10 cellular contexts compared by ENCODE assay signal in genomic region chr2:218221015-218221414, GRCh38. TPM values are rescaled to one million over a fixed set of nuclear protein-coding genes. Genes with fewer than 3 reads are reported as not detected.
DNase-seq lines count a peak whose midpoint lies in the region; TF ChIP-seq lines count a peak whose summit lies in the region.
"Had no signal": no experiment of that assay in that cellular context is flagged by ENCODE, and none has a peak within 500 bp of the region (broad histone marks: within the 10 kb centered on the region; RNA-seq: fewer than 3 reads in every experiment).

No MANE protein-coding gene starts in this region.

- peaks cover 0 to 4% of the 10 kb centered on the region in 2 donors for H3K4me1 ChIP-seq in breast epithelium
- H3K4me1 ChIP-seq in esophagus squamous epithelium: peaks cover 36 to 88% (median 68%) of the 10 kb centered on the region in 3 donors
- H3K4me1 ChIP-seq in subcutaneous abdominal adipose tissue (ENCODE audit: control insufficient read depth in 5 of 5, insufficient read depth in 5 of 5, low read length in 5 of 5): peaks cover 15 to 70% (median 66%) of the 10 kb centered on the region in 5 donors

- DNase-seq in MCF 10A (ENCODE audit: unreplicated experiment): no peak
- no peak for DNase-seq in breast epithelium (ENCODE audit: low spot score in 2 of 2)
- no peak for DNase-seq in esophagus squamous epithelium (lab: John Stamatoyannopoulos, UW)
- DNase-seq in erythroblast (lab: John Stamatoyannopoulos, UW): no peak
- DNase-seq in NCI-H226: no peak
- no peak for DNase-seq in cortex of kidney (lab: John Stamatoyannopoulos, UW)

- no peaks in the 10 kb centered on the region for H3K27me3 Mint-ChIP-seq in MCF 10A (ENCODE audit: insufficient read depth, unreplicated experiment)

- TF ChIP-seq POLR2A in breast epithelium (IDR thresholded peaks at IDR 0.05): no peak
- no peak for TF ChIP-seq POLR2A in esophagus squamous epithelium (IDR thresholded peaks at IDR 0.05)
- no peak for TF ChIP-seq POLR2A in erythroblast (IDR thresholded peaks at IDR 0.05; ENCODE audit: low read length)

- peak overlapping the region; percentile 99 for H3K27ac Mint-ChIP-seq in MCF 10A (ENCODE audit: low read depth, unreplicated experiment)

- H3K4me2 ChIP-seq in SU-DHL-6 (ENCODE audit: low read depth, low read length, poor library complexity, severe bottlenecking): peak overlapping the region; percentile 97

- H3K79me2 ChIP-seq in SU-DHL-6 (ENCODE audit: insufficient read depth, low read length): peaks cover 88% of the 10 kb centered on the region

- no peaks in the 10 kb centered on the region for H3K9me3 Mint-ChIP-seq in MCF 10A (ENCODE audit: unreplicated experiment)

- H3K27me3 ChIP-seq in breast epithelium (no peaks in the 10 kb centered on the region), SU-DHL-6 (ENCODE audit: low read length) (no peaks in the 10 kb centered on the region), esophagus squamous epithelium (no peaks in the 10 kb centered on the region), subcutaneous abdominal adipose tissue (ENCODE audit: control insufficient read depth in 5 of 5, insufficient read depth in 4 of 5, low read length in 5 of 5) (no peaks in the 10 kb centered on the region)
- H3K27me3 ChIP-seq: dorsolateral prefrontal cortex had no signal

- CTCF ChIA-PET in MCF 10A (lab: Yijun Ruan, JAX): interaction anchor here (0.6 to 3.0 kb wide), 3 partner anchors 8 to 487 kb away, joined by 3 to 15 read pairs (median 4); no protein-coding TSS in a partner anchor

- intact Hi-C loops in MCF 10A (cut with micrococcal nuclease) (no loop called here), breast epithelium (cut with DNase I; ENCODE audit: low total_unique reads) (no loop called here), esophagus squamous epithelium (cut with DNase I) (no loop called here)

- peaks cover 24% of the 10 kb centered on the region for H3F3A ChIP-seq in SU-DHL-6 (ENCODE audit: insufficient read depth)

- H3K9me3 ChIP-seq in breast epithelium (no peaks in the 10 kb centered on the region), SU-DHL-6 (ENCODE audit: insufficient read depth, low read length) (no peaks in the 10 kb centered on the region), esophagus squamous epithelium (no peaks in the 10 kb centered on the region), subcutaneous abdominal adipose tissue (ENCODE audit: control insufficient read depth in 5 of 5, low read length in 5 of 5) (no peaks in the 10 kb centered on the region)

- H3K4me1 Mint-ChIP-seq in MCF 10A (ENCODE audit: insufficient read depth, unreplicated experiment): peaks cover 63% of the 10 kb centered on the region

- no TSS peak for BruUV-seq in MCF 10A (replicated peaks; lab: Mats Ljungman, UMichigan)

- no peaks in the 10 kb centered on the region for H3K9me2 ChIP-seq in SU-DHL-6 (replicated peaks; ENCODE audit: insufficient read depth, low read length)

- 27 to 34% methylated on average over 5 of the region's 5 CpGs for WGBS in esophagus squamous epithelium, 2 donors

- H3K36me3 ChIP-seq in breast epithelium (no peaks in the 10 kb centered on the region), SU-DHL-6 (ENCODE audit: low read length) (peaks cover 38% of the 10 kb centered on the region; the same call in 1 of the 2 replicates), esophagus squamous epithelium (peaks cover 0 to 44% (median 9%) of the 10 kb centered on the region in 3 donors), subcutaneous abdominal adipose tissue (ENCODE audit: control insufficient read depth in 5 of 5, insufficient read depth in 5 of 5, low read length in 5 of 5) (peaks cover 13 to 22% (median 17%) of the 10 kb centered on the region in 5 donors)

- peak overlapping the region; percentile 37 for H3K4me3 Mint-ChIP-seq in MCF 10A (ENCODE audit: unreplicated experiment)

- H3K27ac ChIP-seq in breast epithelium: no peak overlapping the region
- no peak overlapping the region for H3K27ac ChIP-seq in SU-DHL-6 (ENCODE audit: low read depth, low read length)
- peak overlapping the region in 3 of 4 donors; percentile 25 to 100 (median 99) for H3K27ac ChIP-seq in esophagus squamous epithelium
- peak overlapping the region; percentile 25 for H3K27ac ChIP-seq in subcutaneous abdominal adipose tissue (ENCODE audit: low read depth, low read length)

- peaks cover 53% of the 10 kb centered on the region for H4K20me1 ChIP-seq in SU-DHL-6 (ENCODE audit: low read depth, low read length)

- H3K9ac ChIP-seq in SU-DHL-6 (ENCODE audit: low read length) (peak overlapping the region; percentile 99; the same call in 1 of the 2 replicates), subcutaneous abdominal adipose tissue (ENCODE audit: low read length in 5 of 5) (peak overlapping the region in 2 of 5 donors; percentile 11 to 41)

- H3K36me3 Mint-ChIP-seq in MCF 10A (ENCODE audit: insufficient read depth, unreplicated experiment): peaks cover 57% of the 10 kb centered on the region

- POLR2A ChIA-PET in MCF 10A (lab: Yijun Ruan, JAX): interaction anchor here (0.9 to 7.8 kb wide), 5 partner anchors 7 to 65 kb away, joined by 3 to 171 read pairs (median 11); partner anchors contain the start of genes AAMP and PNKD

- H2AFZ ChIP-seq in SU-DHL-6 (ENCODE audit: low read depth, low read length, severe bottlenecking): no peak overlapping the region

- TF ChIP-seq CTCF in MCF 10A (IDR thresholded peaks at IDR 0.05; ENCODE audit: unreplicated experiment) (no peak), breast epithelium (IDR thresholded peaks at IDR 0.05) (no peak), SU-DHL-6 (IDR thresholded peaks at IDR 0.05; ENCODE audit: insufficient read depth, low read length, poor library complexity, severe bottlenecking) (no peak), esophagus squamous epithelium (IDR thresholded peaks at IDR 0.05) (no peak)

- no peak overlapping the region for H3K4me3 ChIP-seq in breast epithelium
- no peak overlapping the region for H3K4me3 ChIP-seq in SU-DHL-6 (ENCODE audit: insufficient read depth, low read length, poor library complexity, severe bottlenecking)
- H3K4me3 ChIP-seq in esophagus squamous epithelium: no peak overlapping the region
- peak overlapping the region in 1 of 5 donors; percentile 5 for H3K4me3 ChIP-seq in subcutaneous abdominal adipose tissue (ENCODE audit: low read depth in 1 of 5, low read length in 5 of 5)

RNA-seq across cellular contexts. Expression of gene ARPC2, which starts 4.0 kb away (rescaled TPM):
- total RNA-seq in MCF 10A (2022) (196 and 284 TPM in 2 replicates), breast epithelium (100 to 1,000 TPM; 212 to 336 (median 248) TPM), esophagus squamous epithelium (100 to 1,000 TPM; 465 to 690 (median 542) TPM)

RNA-seq across cellular contexts. Expression of gene GPBAR1, which starts 39.8 kb away (rescaled TPM):
- 0.16 TPM in 1 of 2 replicates, not detected in the other for total RNA-seq in MCF 10A (2022)
- 10 to 100 TPM in 1 of 3 donors, 1 to 10 TPM in 2; 5.2 to 22.2 (median 8.5) TPM for total RNA-seq in breast epithelium
- total RNA-seq in esophagus squamous epithelium: 1 to 10 TPM in 1 of 4 donors, under 1 TPM in 2, not detected in 1; 0.26 to 1.3 (median 0.31) TPM

RNA-seq across cellular contexts. Expression of gene AAMP, which starts 48.9 kb away (rescaled TPM):
- total RNA-seq in MCF 10A (2022) (95.7 and 98.7 TPM in 2 replicates), breast epithelium (100 to 1,000 TPM; 150 to 164 (median 151) TPM), esophagus squamous epithelium (100 to 1,000 TPM in 3 of 4 donors, 10 to 100 TPM in 1; 97.9 to 136 (median 118) TPM)

RNA-seq across cellular contexts. Expression of gene PNKD, which starts 49.3 kb away (rescaled TPM):
- total RNA-seq in MCF 10A (2022): 13.0 and 23.1 TPM in 2 replicates
- 10 to 100 TPM; 30.2 to 48.3 (median 35.6) TPM for total RNA-seq in breast epithelium
- total RNA-seq in esophagus squamous epithelium: 10 to 100 TPM; 19.7 to 34.3 (median 28.0) TPM

RNA-seq across cellular contexts. Expression of gene CXCR1, which starts 54.3 kb away (rescaled TPM):
- total RNA-seq in MCF 10A (2022) (0.12 TPM in 1 of 2 replicates, not detected in the other), breast epithelium (under 1 TPM in 1 of 3 donors, not detected in 2; 0.16 TPM), esophagus squamous epithelium (1 to 10 TPM in 1 of 4 donors, not detected in 3; 1.3 TPM)
- total RNA-seq: temporal lobe had no signal

Comparison
In these comparisons a context has a peak if more than half of its experiments do, and no peak if none do; other contexts are left out.
1. H3K27ac ChIP-seq: peak in esophagus squamous epithelium (3 of 4) and subcutaneous abdominal adipose tissue (single experiment); none in breast epithelium (0 of 2) and SU-DHL-6 (single experiment).